ENCODE assay signal across 9 cellular contexts in genomic region chr15:57610130-57610529, GRCh38. TPM values are rescaled to one million over a fixed set of nuclear protein-coding genes. Genes with fewer than 3 reads are reported as not detected.
DNase-seq lines count a peak whose midpoint lies in the region; ATAC-seq and TF ChIP-seq lines count a peak whose summit lies in the region.
"Had no signal": no experiment of that assay in that cellular context is flagged by ENCODE, and none has a peak within 500 bp of the region (broad histone marks: within the 10 kb centered on the region; RNA-seq: fewer than 3 reads in every experiment).

No MANE protein-coding gene starts in this region.

- no peaks in the 10 kb centered on the region for H3K36me3 Mint-ChIP-seq in osteocyte (ENCODE audit: unreplicated experiment)
- H3K36me3 Mint-ChIP-seq in activated T-helper 2 cell treated with anti-CD3 and anti-CD28 coated beads, Interferon-gamma antibody, Interleukin-2, Interleukin-4, amounts not matched to agents 10 μg/mL and 5 μg/mL and 100 μg/mL, durations not matched to agents 14 hours and 24 hours and 36 hours (ENCODE audit: low read depth): no peaks in the 10 kb centered on the region

- no peak overlapping the region for H3K4me3 Mint-ChIP-seq in osteocyte (ENCODE audit: unreplicated experiment)
- H3K4me3 Mint-ChIP-seq in activated T-helper 2 cell treated with anti-CD3 and anti-CD28 coated beads, Interferon-gamma antibody, Interleukin-2, Interleukin-4, amounts not matched to agents 10 μg/mL and 5 μg/mL and 100 μg/mL, durations not matched to agents 14 hours and 24 hours and 36 hours (ENCODE audit: low read depth): no peak overlapping the region

- H3K27me3 ChIP-seq in Panc1 (ENCODE audit: control insufficient read depth, insufficient read depth, low read length): no peaks in the 10 kb centered on the region

- H3K9me3 ChIP-seq in Panc1 (ENCODE audit: control insufficient read depth, insufficient read depth, low read depth, low read length): no peaks in the 10 kb centered on the region

- POLR2A ChIA-PET in Panc1 (lab: Charles Lee): no interaction called here

- no peak overlapping the region for H3K27ac ChIP-seq in Panc1 (ENCODE audit: low read length)

- H3K9me3 Mint-ChIP-seq in osteocyte (ENCODE audit: unreplicated experiment): no peaks in the 10 kb centered on the region
- no peaks in the 10 kb centered on the region for H3K9me3 Mint-ChIP-seq in activated T-helper 2 cell treated with anti-CD3 and anti-CD28 coated beads, Interferon-gamma antibody, Interleukin-2, Interleukin-4, amounts not matched to agents 10 μg/mL and 5 μg/mL and 100 μg/mL, durations not matched to agents 14 hours and 24 hours and 36 hours

- no peak for TF ChIP-seq CTCF in Panc1 (IDR thresholded peaks at IDR 0.05)
- TF ChIP-seq CTCF in fibroblast of pulmonary artery (IDR thresholded peaks at IDR 0.05; ENCODE audit: low read length, missing control alignments): no peak
- no peak for TF ChIP-seq CTCF in osteocyte (IDR thresholded peaks at IDR 0.05)

- no peaks in the 10 kb centered on the region for H3K36me3 ChIP-seq in Panc1 (ENCODE audit: control insufficient read depth, insufficient read depth, low read length)

- CTCF ChIA-PET in Panc1 (lab: Charles Lee): no interaction called here

- peaks cover 6% of the 10 kb centered on the region for H3K27me3 Mint-ChIP-seq in osteocyte (ENCODE audit: unreplicated experiment)
- H3K27me3 Mint-ChIP-seq in activated T-helper 2 cell treated with anti-CD3 and anti-CD28 coated beads, Interferon-gamma antibody, Interleukin-2, Interleukin-4, amounts not matched to agents 10 μg/mL and 5 μg/mL and 100 μg/mL, durations not matched to agents 14 hours and 24 hours and 36 hours (ENCODE audit: low read depth): peaks cover 4% of the 10 kb centered on the region

- H3K27ac Mint-ChIP-seq in osteocyte (ENCODE audit: unreplicated experiment): no peak overlapping the region
- no peak overlapping the region for H3K27ac Mint-ChIP-seq in activated T-helper 2 cell treated with anti-CD3 and anti-CD28 coated beads, Interferon-gamma antibody, Interleukin-2, Interleukin-4, amounts not matched to agents 10 μg/mL and 5 μg/mL and 100 μg/mL, durations not matched to agents 14 hours and 24 hours and 36 hours

- in situ Hi-C loops in Panc1 (cut with HindIII; ENCODE audit: low pct_unique_long_range_greater_than_20kb, low sequenced_read_pairs): no loop called here

- no peak overlapping the region for H3K4me3 ChIP-seq in Panc1 (ENCODE audit: low read depth in 2 of 2, low read length in 2 of 2)
- H3K4me3 ChIP-seq in fibroblast of pulmonary artery (replicated peaks; ENCODE audit: low read depth, low read length): no peak overlapping the region

- ATAC-seq in Panc1: peak; percentile 78
- ATAC-seq in GM21528 (IDR thresholded peaks at IDR 0.05; ENCODE audit: low FRiP score, unreplicated experiment): no peak

- H3K4me1 ChIP-seq in Panc1 (ENCODE audit: control insufficient read depth, insufficient read depth, low read length): peaks cover 10% of the 10 kb centered on the region

- peaks cover 7% of the 10 kb centered on the region for H3K4me1 Mint-ChIP-seq in osteocyte (ENCODE audit: unreplicated experiment)
- no peaks in the 10 kb centered on the region for H3K4me1 Mint-ChIP-seq in activated T-helper 2 cell treated with anti-CD3 and anti-CD28 coated beads, Interferon-gamma antibody, Interleukin-2, Interleukin-4, amounts not matched to agents 10 μg/mL and 5 μg/mL and 100 μg/mL, durations not matched to agents 14 hours and 24 hours and 36 hours (ENCODE audit: low read depth)

- BruUV-seq in Panc1 (replicated peaks; lab: Mats Ljungman, UMichigan): no TSS peak

- intact Hi-C loops in Panc1 (cut with micrococcal nuclease; ENCODE audit: unreplicated experiment): no loop called here
- intact Hi-C loops in activated T-helper 2 cell treated with anti-CD3 and anti-CD28 coated beads, Interferon-gamma antibody, Interleukin-2, Interleukin-4, amounts not matched to agents 10 μg/mL and 5 μg/mL and 100 μg/mL, durations not matched to agents 14 hours and 24 hours and 36 hours (cut with micrococcal nuclease): no loop called here

- DNase-seq in DMS79 treated with DMSO at 0.1 percent for 48 hours (lab: John Stamatoyannopoulos, UW) (peak; percentile 21), Panc1 (ENCODE audit: low read depth, low spot score) (no peak), fibroblast of pulmonary artery (ENCODE audit: low read depth) (peak; percentile 62), pons (ENCODE audit: low spot score) (peak; percentile 33), NCI-H2171 treated with DMSO at 0.1 percent for 48 hours (lab: John Stamatoyannopoulos, UW) (no peak), osteocyte (ENCODE audit: extremely low spot score, unreplicated experiment) (no peak)
- no peak for DNase-seq in activated T-helper 2 cell treated with anti-CD3 and anti-CD28 coated beads, Interferon-gamma antibody, Interleukin-2, Interleukin-4, amounts not matched to agents 10 μg/mL and 5 μg/mL and 100 μg/mL, durations not matched to agents 14 hours and 24 hours and 36 hours (ENCODE audit: low spot score)
- DNase-seq: NCI-H526 had no signal

RNA-seq across cellular contexts. Expression of gene MYZAP, which starts 18.4 kb away (rescaled TPM):
- total RNA-seq in Panc1 (2021; ENCODE audit: unreplicated experiment): 1.1 TPM
- polyA plus RNA-seq in Panc1 (2012; ENCODE audit: insufficient read length): 0.50 TPM
- 1.4 and 1.5 TPM in 2 replicates for total RNA-seq in osteocyte
- not detected in 2 replicates for total RNA-seq in activated T-helper 2 cell treated with anti-CD3 and anti-CD28 coated beads, Interferon-gamma antibody, Interleukin-2, Interleukin-4, amounts not matched to agents 10 μg/mL and 5 μg/mL and 100 μg/mL, durations not matched to agents 14 hours and 24 hours and 36 hours

Comparison
In these comparisons a context has a peak if more than half of its experiments do, and no peak if none do; other contexts are left out.
1. DNase-seq: peak in DMS79 treated with DMSO at 0.1 percent for 48 hours (single experiment), fibroblast of pulmonary artery (single experiment) and pons (single experiment); none in Panc1 (single experiment), NCI-H2171 treated with DMSO at 0.1 percent for 48 hours (single experiment), osteocyte (single experiment) and activated T-helper 2 cell treated with anti-CD3 and anti-CD28 coated beads, Interferon-gamma antibody, Interleukin-2, Interleukin-4, amounts not matched to agents 10 μg/mL and 5 μg/mL and 100 μg/mL, durations not matched to agents 14 hours and 24 hours and 36 hours (single experiment).